Comparison of ENCODE assay signal across 10 cellular contexts in genomic region chr12:53050426-53051057, GRCh38. TPM values are rescaled to one million over a fixed set of nuclear protein-coding genes. Genes with fewer than 3 reads are reported as not detected.
DNase-seq lines count a peak whose midpoint lies in the region; ATAC-seq and TF ChIP-seq lines count a peak whose summit lies in the region.
"Had no signal": no experiment of that assay in that cellular context is flagged by ENCODE, and none has a peak within 500 bp of the region (broad histone marks: within the 10 kb centered on the region; RNA-seq: fewer than 3 reads in every experiment).

No MANE protein-coding gene starts in this region.

- H3K9me3 ChIP-seq in endocrine pancreas (ENCODE audit: control insufficient read depth, low read length), result no peaks in the 10 kb centered on the region
- H3K9me3 ChIP-seq in naive thymus-derived CD4-positive, alpha-beta T cell (ENCODE audit: control insufficient read depth in 2 of 3, low read length in 3 of 3), result no peaks in the 10 kb centered on the region
- H3K9me3 ChIP-seq in aorta (ENCODE audit: control insufficient read depth, low read length), result no peaks in the 10 kb centered on the region

- no peaks in the 10 kb centered on the region for H3K9me3 Mint-ChIP-seq in natural killer cell treated with Interleukin-12 subunit alpha and Interleukin-12 subunit beta and Interleukin-15 and Interleukin-18, amount 100 ng/mL, for 72 hours
- no peaks in the 10 kb centered on the region for H3K9me3 Mint-ChIP-seq in natural killer cell
- H3K9me3 Mint-ChIP-seq in naive thymus-derived CD4-positive, alpha-beta T cell, result no peaks in the 10 kb centered on the region
- H3K9me3 Mint-ChIP-seq in T-helper 2 cell treated with Interferon-gamma antibody and Interleukin-4, amounts not matched to agents 5 μg/mL and 100 μg/mL, for 36 hours, result no peaks in the 10 kb centered on the region
- H3K9me3 Mint-ChIP-seq: activated T-helper 17 cell treated with anti-CD3 and anti-CD28 coated beads, Interleukin-2, amount 50 U/mL, for 72 hours; memory B cell had no signal

- no peak for ATAC-seq in natural killer cell treated with Interleukin-12 subunit alpha and Interleukin-12 subunit beta and Interleukin-15 and Interleukin-18, amount 100 ng/mL, for 72 hours
- ATAC-seq in natural killer cell (no peak), aorta (ENCODE audit: low FRiP score) (no peak), GM18909 (IDR thresholded peaks at IDR 0.05; ENCODE audit: poor library complexity, unreplicated experiment) (no peak)
- ATAC-seq in naive thymus-derived CD4-positive, alpha-beta T cell, result no peak
- ATAC-seq: activated T-helper 17 cell treated with anti-CD3 and anti-CD28 coated beads, Interleukin-2, amount 50 U/mL, for 72 hours had no signal

- peaks cover 22 to 25% of the 10 kb centered on the region in 2 donors for H3K4me1 Mint-ChIP-seq in natural killer cell treated with Interleukin-12 subunit alpha and Interleukin-12 subunit beta and Interleukin-15 and Interleukin-18, amount 100 ng/mL, for 72 hours (ENCODE audit: low read depth in 2 of 2)
- peaks cover 21 to 26% of the 10 kb centered on the region in 2 donors for H3K4me1 Mint-ChIP-seq in natural killer cell
- H3K4me1 Mint-ChIP-seq in naive thymus-derived CD4-positive, alpha-beta T cell, result peaks cover 8 to 35% (median 23%) of the 10 kb centered on the region in 7 donors
- H3K4me1 Mint-ChIP-seq in T-helper 2 cell treated with Interferon-gamma antibody and Interleukin-4, amounts not matched to agents 5 μg/mL and 100 μg/mL, for 36 hours (ENCODE audit: low read depth), result peaks cover 23% of the 10 kb centered on the region

- H3K4me1 ChIP-seq in endocrine pancreas (ENCODE audit: control insufficient read depth, insufficient read depth, low read length), result no peaks in the 10 kb centered on the region
- peaks cover 13 to 16% of the 10 kb centered on the region in 2 donors for H3K4me1 ChIP-seq in naive thymus-derived CD4-positive, alpha-beta T cell (ENCODE audit: control insufficient read depth in 2 of 2, insufficient read depth in 2 of 2, low read length in 2 of 2)
- no peaks in the 10 kb centered on the region for H3K4me1 ChIP-seq in aorta (ENCODE audit: control insufficient read depth in 1 of 2, insufficient read depth in 2 of 2, low read length in 2 of 2)

- no peaks in the 10 kb centered on the region for H3K27me3 ChIP-seq in endocrine pancreas (ENCODE audit: control insufficient read depth, insufficient read depth, low read length)
- no peaks in the 10 kb centered on the region for H3K27me3 ChIP-seq in naive thymus-derived CD4-positive, alpha-beta T cell (ENCODE audit: control insufficient read depth in 2 of 2, insufficient read depth in 2 of 2, low read length in 2 of 2)
- no peaks in the 10 kb centered on the region for H3K27me3 ChIP-seq in aorta (ENCODE audit: control insufficient read depth in 1 of 2, insufficient read depth in 2 of 2, low read length in 1 of 2)

- peak overlapping the region; percentile 77 for H3K9ac ChIP-seq in endocrine pancreas (ENCODE audit: control insufficient read depth, insufficient read depth, low read length)

- H3K4me3 Mint-ChIP-seq in natural killer cell treated with Interleukin-12 subunit alpha and Interleukin-12 subunit beta and Interleukin-15 and Interleukin-18, amount 100 ng/mL, for 72 hours, result no peak overlapping the region
- H3K4me3 Mint-ChIP-seq in natural killer cell, result no peak overlapping the region
- H3K4me3 Mint-ChIP-seq in naive thymus-derived CD4-positive, alpha-beta T cell, result peak overlapping the region in 1 of 10 donors; percentile 21
- H3K4me3 Mint-ChIP-seq in T-helper 2 cell treated with Interferon-gamma antibody and Interleukin-4, amounts not matched to agents 5 μg/mL and 100 μg/mL, for 36 hours, result no peak overlapping the region
- H3K4me3 Mint-ChIP-seq: activated T-helper 17 cell treated with anti-CD3 and anti-CD28 coated beads, Interleukin-2, amount 50 U/mL, for 72 hours; memory B cell had no signal

- CTCF ChIA-PET in naive thymus-derived CD4-positive, alpha-beta T cell (lab: Charles Lee), result no interaction called here

- no peaks in the 10 kb centered on the region for H3K36me3 Mint-ChIP-seq in natural killer cell treated with Interleukin-12 subunit alpha and Interleukin-12 subunit beta and Interleukin-15 and Interleukin-18, amount 100 ng/mL, for 72 hours
- no peaks in the 10 kb centered on the region for H3K36me3 Mint-ChIP-seq in natural killer cell
- H3K36me3 Mint-ChIP-seq in naive thymus-derived CD4-positive, alpha-beta T cell, result no peaks in the 10 kb centered on the region
- H3K36me3 Mint-ChIP-seq in T-helper 2 cell treated with Interferon-gamma antibody and Interleukin-4, amounts not matched to agents 5 μg/mL and 100 μg/mL, for 36 hours (ENCODE audit: low read depth), result no peaks in the 10 kb centered on the region
- H3K36me3 Mint-ChIP-seq: memory B cell had no signal

- peak; percentile 50 for DNase-seq in natural killer cell treated with Interleukin-12 subunit alpha and Interleukin-12 subunit beta and Interleukin-15 and Interleukin-18, amount 100 ng/mL, for 72 hours (ENCODE audit: low spot score)
- DNase-seq in natural killer cell (no peak), aorta (no peak), NCI-H128 (lab: John Stamatoyannopoulos, UW; ENCODE audit: unreplicated experiment) (no peak)
- DNase-seq in naive thymus-derived CD4-positive, alpha-beta T cell, result no peak
- no peak for DNase-seq in T-helper 2 cell treated with Interferon-gamma antibody and Interleukin-4, amounts not matched to agents 5 μg/mL and 100 μg/mL, for 36 hours (ENCODE audit: low spot score)

- WGBS in aorta, 2 donors, result 50 to 56% methylated on average over 2 of the region's 2 CpGs

- TF ChIP-seq CTCF in natural killer cell (IDR thresholded peaks at IDR 0.05), result no peak

- H3K4me3 ChIP-seq in endocrine pancreas (ENCODE audit: control insufficient read depth, insufficient read depth, low read length), result peak overlapping the region; percentile 27
- H3K4me3 ChIP-seq in naive thymus-derived CD4-positive, alpha-beta T cell (ENCODE audit: low read length), result no peak overlapping the region
- H3K4me3 ChIP-seq in aorta (ENCODE audit: low read length in 2 of 2), result peak overlapping the region; percentile 58 to 69

- no peak overlapping the region for H3K27ac Mint-ChIP-seq in natural killer cell treated with Interleukin-12 subunit alpha and Interleukin-12 subunit beta and Interleukin-15 and Interleukin-18, amount 100 ng/mL, for 72 hours
- peak overlapping the region in 1 of 2 donors; percentile 35 for H3K27ac Mint-ChIP-seq in natural killer cell
- H3K27ac Mint-ChIP-seq in naive thymus-derived CD4-positive, alpha-beta T cell, result peak overlapping the region in 6 of 9 donors; percentile 6 to 73 (median 35)
- H3K27ac Mint-ChIP-seq in T-helper 2 cell treated with Interferon-gamma antibody and Interleukin-4, amounts not matched to agents 5 μg/mL and 100 μg/mL, for 36 hours, result no peak overlapping the region
- H3K27ac Mint-ChIP-seq: activated T-helper 17 cell treated with anti-CD3 and anti-CD28 coated beads, Interleukin-2, amount 50 U/mL, for 72 hours; memory B cell had no signal

- POLR2A ChIA-PET in naive thymus-derived CD4-positive, alpha-beta T cell (lab: Charles Lee), result interaction anchor here (0.5 to 1.3 kb wide), 2 partner anchors 197 to 245 kb away, joined by 3 read pairs; partner anchors contain the start of gene PFDN5

- H3K27ac ChIP-seq in naive thymus-derived CD4-positive, alpha-beta T cell (ENCODE audit: low read depth, low read length), result no peak overlapping the region
- peak overlapping the region; percentile 57 to 97 for H3K27ac ChIP-seq in aorta (ENCODE audit: low read depth in 1 of 2, low read length in 2 of 2)

- H3K27me3 Mint-ChIP-seq in natural killer cell treated with Interleukin-12 subunit alpha and Interleukin-12 subunit beta and Interleukin-15 and Interleukin-18, amount 100 ng/mL, for 72 hours, result no peaks in the 10 kb centered on the region
- H3K27me3 Mint-ChIP-seq in natural killer cell (ENCODE audit: low read depth in 2 of 2), result no peaks in the 10 kb centered on the region
- H3K27me3 Mint-ChIP-seq in naive thymus-derived CD4-positive, alpha-beta T cell, result peaks cover 0 to 5% (median 0%) of the 10 kb centered on the region in 5 donors
- peaks cover 3% of the 10 kb centered on the region for H3K27me3 Mint-ChIP-seq in T-helper 2 cell treated with Interferon-gamma antibody and Interleukin-4, amounts not matched to agents 5 μg/mL and 100 μg/mL, for 36 hours (ENCODE audit: low read depth)
- H3K27me3 Mint-ChIP-seq: activated T-helper 17 cell treated with anti-CD3 and anti-CD28 coated beads, Interleukin-2, amount 50 U/mL, for 72 hours; memory B cell had no signal

- H3K36me3 ChIP-seq in endocrine pancreas (ENCODE audit: control insufficient read depth, insufficient read depth, low read length) (no peaks in the 10 kb centered on the region), aorta (ENCODE audit: control insufficient read depth in 1 of 2, insufficient read depth in 2 of 2, low read length in 1 of 2) (no peaks in the 10 kb centered on the region)
- H3K36me3 ChIP-seq in naive thymus-derived CD4-positive, alpha-beta T cell (ENCODE audit: control insufficient read depth in 2 of 3, insufficient read depth in 3 of 3, low read length in 3 of 3), result no peaks in the 10 kb centered on the region

- intact Hi-C loops in natural killer cell (cut with micrococcal nuclease) (no loop called here), aorta (cut with DNase I) (no loop called here)
- intact Hi-C loops in naive thymus-derived CD4-positive, alpha-beta T cell (cut with micrococcal nuclease), result loop anchor here (5.0 to 10.0 kb wide), 3 partner anchors 47 to 454 kb away; partner anchors contain the start of genes IGFBP6 (in 1 of the 2), MYG1 (in 1 of the 2), NPFF (in 1 of the 2) and PFDN5 (in 1 of the 2)

RNA-seq across cellular contexts. Expression of gene TNS2, which starts 0.7 kb away (rescaled TPM):
- total RNA-seq in natural killer cell treated with Interleukin-12 subunit alpha and Interleukin-12 subunit beta and Interleukin-15 and Interleukin-18, amount 100 ng/mL, for 72 hours, result 1 to 10 TPM; 2.4 to 2.8 TPM
- total RNA-seq in natural killer cell, result 1 to 10 TPM in 2 of 3 donors, under 1 TPM in 1; 0.95 to 1.8 (median 1.0) TPM
- 1 to 10 TPM in 4 of 5 experiments, under 1 TPM in 1; 0.73 to 4.4 (median 2.5) TPM for total RNA-seq in naive thymus-derived CD4-positive, alpha-beta T cell
- under 1 TPM; 0.26 to 0.30 TPM for polyA plus RNA-seq in naive thymus-derived CD4-positive, alpha-beta T cell
- 100 to 1,000 TPM; 198 to 275 TPM for total RNA-seq in aorta
- 100 to 1,000 TPM; 130 to 412 TPM for polyA plus RNA-seq in aorta

RNA-seq across cellular contexts. Expression of gene SPRYD3, which starts 28.6 kb away (rescaled TPM):
- total RNA-seq in natural killer cell treated with Interleukin-12 subunit alpha and Interleukin-12 subunit beta and Interleukin-15 and Interleukin-18, amount 100 ng/mL, for 72 hours, result 10 to 100 TPM; 56.5 to 60.3 TPM
- total RNA-seq in natural killer cell (10 to 100 TPM; 32.6 to 48.0 (median 42.6) TPM), aorta (100 to 1,000 TPM in 1 of 2 donors, 10 to 100 TPM in 1; 71.6 to 101 TPM)
- total RNA-seq in naive thymus-derived CD4-positive, alpha-beta T cell, result 10 to 100 TPM; 33.0 to 48.0 (median 36.4) TPM
- 10 to 100 TPM; 48.5 to 57.6 TPM for polyA plus RNA-seq in naive thymus-derived CD4-positive, alpha-beta T cell
- 10 to 100 TPM; 53.8 to 60.9 TPM for polyA plus RNA-seq in aorta

RNA-seq across cellular contexts. Expression of gene EIF4B, which starts 44.3 kb away (rescaled TPM):
- 100 to 1,000 TPM; 340 to 372 TPM for total RNA-seq in natural killer cell treated with Interleukin-12 subunit alpha and Interleukin-12 subunit beta and Interleukin-15 and Interleukin-18, amount 100 ng/mL, for 72 hours
- total RNA-seq in natural killer cell (100 to 1,000 TPM; 505 to 537 (median 518) TPM), aorta (100 to 1,000 TPM; 353 to 439 TPM)
- 100 to 1,000 TPM; 380 to 919 (median 833) TPM for total RNA-seq in naive thymus-derived CD4-positive, alpha-beta T cell
- polyA plus RNA-seq in naive thymus-derived CD4-positive, alpha-beta T cell, result 100 to 1,000 TPM; 134 to 145 TPM
- 100 to 1,000 TPM; 147 to 259 TPM for polyA plus RNA-seq in aorta

RNA-seq across cellular contexts. Expression of gene IGFBP6, which starts 46.9 kb away (rescaled TPM):
- not detected for total RNA-seq in natural killer cell treated with Interleukin-12 subunit alpha and Interleukin-12 subunit beta and Interleukin-15 and Interleukin-18, amount 100 ng/mL, for 72 hours
- total RNA-seq in natural killer cell (under 1 TPM in 1 of 3 donors, not detected in 2; 0.61 TPM), aorta (100 to 1,000 TPM; 820 to 979 TPM)
- under 1 TPM in 3 of 5 experiments, not detected in 2; 0.34 to 0.56 (median 0.54) TPM for total RNA-seq in naive thymus-derived CD4-positive, alpha-beta T cell
- under 1 TPM; 0.41 to 0.81 TPM for polyA plus RNA-seq in naive thymus-derived CD4-positive, alpha-beta T cell
- polyA plus RNA-seq in aorta, result 100 to 1,000 TPM; 507 to 837 TPM

RNA-seq across cellular contexts. Expression of gene SOAT2, which starts 52.7 kb away (rescaled TPM):
- total RNA-seq in natural killer cell treated with Interleukin-12 subunit alpha and Interleukin-12 subunit beta and Interleukin-15 and Interleukin-18, amount 100 ng/mL, for 72 hours, result under 1 TPM in 1 of 2 donors, not detected in 1; 0.26 TPM
- total RNA-seq in natural killer cell, result not detected
- total RNA-seq in naive thymus-derived CD4-positive, alpha-beta T cell, result under 1 TPM in 4 of 5 experiments, not detected in 1; 0.35 to 0.69 (median 0.51) TPM
- polyA plus RNA-seq in naive thymus-derived CD4-positive, alpha-beta T cell, result under 1 TPM in 1 of 2 donors, not detected in 1; 0.31 TPM
- 1 to 10 TPM in 1 of 2 donors, under 1 TPM in 1; 0.63 to 1.2 TPM for total RNA-seq in aorta
- 1 to 10 TPM; 1.5 to 3.4 TPM for polyA plus RNA-seq in aorta

Comparison
In these comparisons a context has a peak if more than half of its experiments do, and no peak if none do; other contexts are left out.
1. H3K27ac Mint-ChIP-seq: peak in naive thymus-derived CD4-positive, alpha-beta T cell (6 of 9); none in natural killer cell treated with Interleukin-12 subunit alpha and Interleukin-12 subunit beta and Interleukin-15 and Interleukin-18, amount 100 ng/mL, for 72 hours (0 of 2) and T-helper 2 cell treated with Interferon-gamma antibody and Interleukin-4, amounts not matched to agents 5 μg/mL and 100 μg/mL, for 36 hours (single experiment).
2. RNA of gene TNS2, which starts 0.7 kb away (total RNA-seq): 198 to 275 TPM in aorta; 2.4 to 2.8 TPM in natural killer cell treated with Interleukin-12 subunit alpha and Interleukin-12 subunit beta and Interleukin-15 and Interleukin-18, amount 100 ng/mL, for 72 hours, 0.73 to 4.4 TPM in naive thymus-derived CD4-positive, alpha-beta T cell and 0.95 to 1.8 TPM in natural killer cell; every median in the first group is over 10 times any median in the second.
3. intact Hi-C loops: an anchor here in naive thymus-derived CD4-positive, alpha-beta T cell (5.0 to 10.0 kb wide); none called in natural killer cell and aorta.